ENCODE assay signal across 13 cellular contexts in genomic region chr14:75906228-75906627, GRCh38.
"Had no signal": no experiment of that assay in that cellular context is flagged by ENCODE, and none has a peak within 500 bp of the region (broad histone marks: within the 10 kb centered on the region; RNA-seq: fewer than 3 reads in every experiment).

No MANE protein-coding gene starts in this region.

- H3K9ac ChIP-seq: neural progenitor cell had no signal

- H3K36me3 Mint-ChIP-seq: natural killer cell had no signal

- H2AFZ ChIP-seq: neural progenitor cell had no signal

- ATAC-seq: stimulated activated naive CD8-positive, alpha-beta T cell treated with anti-CD3 and anti-CD28 coated beads, Interleukin-15, Interleukin-2, amounts not matched to agents 100 U/mL and 50 U/mL, for 24 hours had no signal

- H3K4me1 Mint-ChIP-seq: central memory CD8-positive, alpha-beta T cell; immature natural killer cell; natural killer cell had no signal

- H3K27ac ChIP-seq: neural progenitor cell, ovary had no signal

- H3K4me3 ChIP-seq: left lung, lung, neural progenitor cell, ovary, thoracic aorta, transverse colon had no signal

- FAIRE-seq: small intestine had no signal

- H3K27me3 ChIP-seq: dorsolateral prefrontal cortex, left lung, neural progenitor cell, ovary, transverse colon had no signal

- DNase-seq: cortex of kidney had no signal

- H3K9me3 Mint-ChIP-seq: central memory CD8-positive, alpha-beta T cell; immature natural killer cell; natural killer cell; neural progenitor cell had no signal

- H3K4me3 Mint-ChIP-seq: central memory CD8-positive, alpha-beta T cell; immature natural killer cell; natural killer cell; neural progenitor cell had no signal

- H3K27me3 Mint-ChIP-seq: central memory CD8-positive, alpha-beta T cell had no signal

- H3K36me3 ChIP-seq: neural progenitor cell, ovary, thoracic aorta, transverse colon had no signal

- H3K4me2 ChIP-seq: neural progenitor cell had no signal

- H3K9me3 ChIP-seq: left lung, ovary, thoracic aorta, transverse colon had no signal

- H3K27ac Mint-ChIP-seq: immature natural killer cell, natural killer cell, neural progenitor cell had no signal
